9 cellular contexts compared by ENCODE assay signal in the genomic region with DNA sequence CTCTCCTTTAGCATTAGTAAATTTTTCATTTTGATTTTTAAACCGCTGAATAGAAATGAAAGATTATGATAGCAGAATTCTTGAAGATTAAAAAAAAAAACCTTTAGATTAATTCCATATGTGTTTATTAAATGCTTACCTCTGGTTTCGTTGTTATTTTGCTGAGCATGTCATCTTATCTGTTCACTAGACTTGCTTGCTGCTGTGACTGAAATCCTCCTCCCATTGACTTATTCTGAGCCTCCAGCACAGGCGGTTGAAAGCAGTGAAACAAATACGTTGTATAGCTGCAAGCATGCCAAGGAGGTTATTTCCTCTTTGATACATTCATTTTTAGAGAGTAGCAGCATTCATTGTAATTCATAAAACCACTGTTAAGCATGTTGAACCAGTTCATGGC. TPM values are rescaled to one million over a fixed set of nuclear protein-coding genes. Genes with fewer than 3 reads are reported as not detected.
DNase-seq lines count a peak whose midpoint lies in the region; ATAC-seq and TF ChIP-seq lines count a peak whose summit lies in the region.
"Had no signal": no experiment of that assay in that cellular context is flagged by ENCODE, and none has a peak within 500 bp of the region (broad histone marks: within the 10 kb centered on the region; RNA-seq: fewer than 3 reads in every experiment).

A gene (minus strand): TSS at position 210 of the 400 bp plus-strand sequence. CDS start 1,278 bp downstream, outside the sequence.

- ATAC-seq in activated T-helper 17 cell treated with anti-CD3 and anti-CD28 coated beads, Interleukin-2, amount 50 U/mL, for 72 hours (replicated peaks) = peak; percentile 59
- ATAC-seq in GM21717 (IDR thresholded peaks at IDR 0.05; ENCODE audit: unreplicated experiment) = no peak

- TF ChIP-seq CTCF in thyroid gland (IDR thresholded peaks at IDR 0.05) = no peak
- TF ChIP-seq CTCF in CD14-positive monocyte (IDR thresholded peaks at IDR 0.05) = no peak

- DNase-seq in activated naive CD8-positive, alpha-beta T cell treated with anti-CD3 and anti-CD28 coated beads for 36 hours = no peak
- no peak for DNase-seq in immature natural killer cell
- no peak for DNase-seq in thyroid gland
- DNase-seq in CD14-positive monocyte (ENCODE audit: low spot score) = no peak
- DNase-seq in ureter (ENCODE audit: low spot score) = no peak
- DNase-seq: NCI-H524 treated with DMSO at 0.1 percent for 48 hours had no signal

- no peaks in the 10 kb centered on the region for H3K9me3 ChIP-seq in thyroid gland

- peak within 1 kb of the TSS in 1 of 3 donors; percentile 5 for H3K4me3 ChIP-seq in thyroid gland (replicated peaks in 1 of 3)

- H3K27ac ChIP-seq in thyroid gland = peak within 1 kb of the TSS in 2 of 3 donors; percentile 40 to 54

- H3K27me3 ChIP-seq in thyroid gland = no peaks in the 10 kb centered on the region

- H3K4me3 Mint-ChIP-seq in activated naive CD8-positive, alpha-beta T cell = peak within 1 kb of the TSS; percentile 52
- no peak within 1 kb of the TSS for H3K4me3 Mint-ChIP-seq in activated naive CD8-positive, alpha-beta T cell treated with anti-CD3 and anti-CD28 coated beads for 36 hours
- peak within 1 kb of the TSS; percentile 9 for H3K4me3 Mint-ChIP-seq in activated T-helper 17 cell treated with anti-CD3 and anti-CD28 coated beads, Interleukin-2, amount 50 U/mL, for 72 hours
- H3K4me3 Mint-ChIP-seq in immature natural killer cell = peak within 1 kb of the TSS in 4 of 5 donors; percentile 26 to 45 (median 41)
- no peak within 1 kb of the TSS for H3K4me3 Mint-ChIP-seq in CD14-positive monocyte

- H3K4me1 ChIP-seq in thyroid gland = peaks cover 7 to 16% of the 10 kb centered on the region in 2 donors

- peak within 1 kb of the TSS; percentile 41 for H3K27ac Mint-ChIP-seq in activated naive CD8-positive, alpha-beta T cell
- no peak within 1 kb of the TSS for H3K27ac Mint-ChIP-seq in activated naive CD8-positive, alpha-beta T cell treated with anti-CD3 and anti-CD28 coated beads for 36 hours
- H3K27ac Mint-ChIP-seq in activated T-helper 17 cell treated with anti-CD3 and anti-CD28 coated beads, Interleukin-2, amount 50 U/mL, for 72 hours = no peak within 1 kb of the TSS
- H3K27ac Mint-ChIP-seq in immature natural killer cell = peak within 1 kb of the TSS in 4 of 6 donors; percentile 10 to 77 (median 22)
- no peak within 1 kb of the TSS for H3K27ac Mint-ChIP-seq in CD14-positive monocyte

- H3K36me3 Mint-ChIP-seq in activated naive CD8-positive, alpha-beta T cell = peaks cover 5% of the 10 kb centered on the region
- peaks cover 4% of the 10 kb centered on the region for H3K36me3 Mint-ChIP-seq in activated naive CD8-positive, alpha-beta T cell treated with anti-CD3 and anti-CD28 coated beads for 36 hours
- H3K36me3 Mint-ChIP-seq in activated T-helper 17 cell treated with anti-CD3 and anti-CD28 coated beads, Interleukin-2, amount 50 U/mL, for 72 hours (ENCODE audit: low read depth) = peaks cover 10% of the 10 kb centered on the region
- H3K36me3 Mint-ChIP-seq in immature natural killer cell (peaks cover 0 to 8% (median 4%) of the 10 kb centered on the region in 3 donors), CD14-positive monocyte (peaks cover 14% of the 10 kb centered on the region in 2 donors)

- intact Hi-C loops in thyroid gland (cut with DNase I) (no loop called here), CD14-positive monocyte (cut with micrococcal nuclease) (no loop called here)

- no peaks in the 10 kb centered on the region for H3K36me3 ChIP-seq in thyroid gland

- H3K27me3 Mint-ChIP-seq in activated naive CD8-positive, alpha-beta T cell = no peaks in the 10 kb centered on the region
- no peaks in the 10 kb centered on the region for H3K27me3 Mint-ChIP-seq in activated naive CD8-positive, alpha-beta T cell treated with anti-CD3 and anti-CD28 coated beads for 36 hours
- no peaks in the 10 kb centered on the region for H3K27me3 Mint-ChIP-seq in activated T-helper 17 cell treated with anti-CD3 and anti-CD28 coated beads, Interleukin-2, amount 50 U/mL, for 72 hours
- no peaks in the 10 kb centered on the region for H3K27me3 Mint-ChIP-seq in immature natural killer cell (ENCODE audit: low read depth in 3 of 3)
- no peaks in the 10 kb centered on the region for H3K27me3 Mint-ChIP-seq in CD14-positive monocyte (ENCODE audit: low read depth in 3 of 3)

- 68 to 70% methylated on average over 4 of the region's 4 CpGs for WGBS in thyroid gland, 2 donors

- no peak for TF ChIP-seq POLR2A in thyroid gland (IDR thresholded peaks at IDR 0.05)

- peaks cover 32% of the 10 kb centered on the region for H3K4me1 Mint-ChIP-seq in activated naive CD8-positive, alpha-beta T cell (ENCODE audit: low read depth)
- peaks cover 15% of the 10 kb centered on the region for H3K4me1 Mint-ChIP-seq in activated naive CD8-positive, alpha-beta T cell treated with anti-CD3 and anti-CD28 coated beads for 36 hours
- peaks cover 14% of the 10 kb centered on the region for H3K4me1 Mint-ChIP-seq in activated T-helper 17 cell treated with anti-CD3 and anti-CD28 coated beads, Interleukin-2, amount 50 U/mL, for 72 hours
- H3K4me1 Mint-ChIP-seq in immature natural killer cell (peaks cover 17 to 41% of the 10 kb centered on the region in 2 donors), CD14-positive monocyte (no peaks in the 10 kb centered on the region)

- H3K9me3 Mint-ChIP-seq in activated naive CD8-positive, alpha-beta T cell (ENCODE audit: low read depth) = no peaks in the 10 kb centered on the region
- no peaks in the 10 kb centered on the region for H3K9me3 Mint-ChIP-seq in activated naive CD8-positive, alpha-beta T cell treated with anti-CD3 and anti-CD28 coated beads for 36 hours
- no peaks in the 10 kb centered on the region for H3K9me3 Mint-ChIP-seq in activated T-helper 17 cell treated with anti-CD3 and anti-CD28 coated beads, Interleukin-2, amount 50 U/mL, for 72 hours
- no peaks in the 10 kb centered on the region for H3K9me3 Mint-ChIP-seq in immature natural killer cell
- peaks cover 0 to 2% (median 0%) of the 10 kb centered on the region in 7 donors for H3K9me3 Mint-ChIP-seq in CD14-positive monocyte

RNA-seq across cellular contexts. Expression of the gene that starts here (rescaled TPM):
- not detected for total RNA-seq in activated naive CD8-positive, alpha-beta T cell treated with anti-CD3 and anti-CD28 coated beads for 36 hours
- total RNA-seq in activated T-helper 17 cell treated with anti-CD3 and anti-CD28 coated beads, Interleukin-2, amount 50 U/mL, for 72 hours = not detected
- polyA plus RNA-seq in immature natural killer cell (under 1 TPM in 1 of 3 donors, not detected in 2; 0.10 TPM), CD14-positive monocyte (not detected)
- total RNA-seq in thyroid gland (10 to 100 TPM in 1 of 4 donors, 1 to 10 TPM in 3; 2.3 to 16.8 (median 4.6) TPM), ureter (0.44 TPM)

Comparison
In these comparisons a context has a peak if more than half of its experiments do, and no peak if none do; other contexts are left out.
1. H3K27ac Mint-ChIP-seq: peak in activated naive CD8-positive, alpha-beta T cell (single experiment) and immature natural killer cell (4 of 6); none in activated naive CD8-positive, alpha-beta T cell treated with anti-CD3 and anti-CD28 coated beads for 36 hours (single experiment), activated T-helper 17 cell treated with anti-CD3 and anti-CD28 coated beads, Interleukin-2, amount 50 U/mL, for 72 hours (single experiment) and CD14-positive monocyte (0 of 7).
2. H3K4me3 Mint-ChIP-seq: peak in activated naive CD8-positive, alpha-beta T cell (single experiment), activated T-helper 17 cell treated with anti-CD3 and anti-CD28 coated beads, Interleukin-2, amount 50 U/mL, for 72 hours (single experiment) and immature natural killer cell (4 of 5); none in activated naive CD8-positive, alpha-beta T cell treated with anti-CD3 and anti-CD28 coated beads for 36 hours (single experiment) and CD14-positive monocyte (0 of 2).
3. Peak in ATAC-seq in activated T-helper 17 cell treated with anti-CD3 and anti-CD28 coated beads, Interleukin-2, amount 50 U/mL, for 72 hours; RNA of the gene not detected or under 1 TPM.